ENCODE assay signal across 8 cellular contexts in the genomic region with DNA sequence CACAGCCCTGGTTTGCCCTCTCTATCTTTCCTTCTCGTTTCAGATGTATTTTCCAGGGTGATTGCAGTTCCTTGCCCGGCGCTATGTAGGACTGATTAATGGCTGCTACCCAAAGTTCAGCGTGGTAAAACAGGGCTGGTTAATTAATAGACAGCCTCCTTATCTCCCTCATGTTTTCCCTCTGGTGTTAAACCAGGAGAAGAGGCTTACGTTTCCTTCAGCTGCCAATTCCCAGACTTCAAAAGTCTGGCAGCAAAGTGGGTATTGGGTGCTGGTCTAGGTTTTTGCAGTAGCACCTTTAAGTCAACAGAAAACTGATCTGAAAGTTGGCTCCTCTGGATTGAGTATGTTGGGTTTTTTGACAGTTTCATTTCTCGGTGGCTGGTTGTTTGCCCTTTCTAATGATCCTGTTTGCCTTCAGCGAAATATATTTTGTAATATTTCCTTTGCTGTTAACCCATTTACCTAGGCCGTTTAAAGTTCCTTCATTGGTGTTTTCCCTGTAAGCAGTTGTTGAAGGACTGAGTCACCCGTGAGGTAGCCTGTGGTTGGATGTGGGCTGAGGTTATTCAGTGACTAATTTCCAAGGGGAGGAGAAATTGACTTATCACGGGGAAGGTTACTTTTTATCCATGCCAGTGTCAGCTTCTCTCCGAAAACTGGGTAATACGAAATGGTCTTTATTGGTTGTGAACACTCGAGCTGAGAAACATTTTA.
A peak's percentile ranks its signal among the peaks of the same experiment; 100 is the strongest.
DNase-seq lines count a peak whose midpoint lies in the region; ATAC-seq lines count a peak whose summit lies in the region.

No MANE protein-coding gene starts in this region.

- ATAC-seq in HG03095 (IDR thresholded peaks at IDR 0.05; ENCODE audit: unreplicated experiment) = peak; percentile 52

- peak overlapping the region in 3 of 7 experiments; percentile 0 to 39 (median 23) for H3K4me3 ChIP-seq in skin epidermis

- peak; percentile 10 to 48 for DNase-seq in stimulated activated CD4-positive, alpha-beta T cell treated with anti-CD3 and anti-CD28 coated beads, Interleukin-12 subunit alpha, Interleukin-12 subunit beta, amount 100 ng/mL, for 24 hours (ENCODE audit: low read depth in 2 of 2)
- DNase-seq in stimulated activated CD4-positive, alpha-beta T cell treated with anti-CD3 and anti-CD28 coated beads, Interleukin-12 subunit alpha, Interleukin-12 subunit beta, amount 100 ng/mL, for 4 hours = no peak
- peak; percentile 14 for DNase-seq in T-helper 22 cell (ENCODE audit: low read depth)
- peak; percentile 91 for DNase-seq in epithelial cell of prostate (ENCODE audit: low read depth, low spot score)
- no peak for DNase-seq in NCI-H128 (lab: John Stamatoyannopoulos, UW; ENCODE audit: unreplicated experiment)
- DNase-seq in activated CD4-positive, CD25-positive, alpha-beta regulatory T cell treated with anti-CD3 and anti-CD28 coated beads, Interleukin-2, amount 50 U/mL, for 72 hours = no peak

- H3K27ac ChIP-seq in epithelial cell of prostate (peak overlapping the region; percentile 95), skin epidermis (peak overlapping the region in 17 of 21 experiments; percentile 19 to 80 (median 53))

Comparison
In these comparisons a context has a peak if more than half of its experiments do, and no peak if none do; other contexts are left out.
1. DNase-seq: peak in stimulated activated CD4-positive, alpha-beta T cell treated with anti-CD3 and anti-CD28 coated beads, Interleukin-12 subunit alpha, Interleukin-12 subunit beta, amount 100 ng/mL, for 24 hours (2 of 2), T-helper 22 cell (single experiment) and epithelial cell of prostate (single experiment); none in stimulated activated CD4-positive, alpha-beta T cell treated with anti-CD3 and anti-CD28 coated beads, Interleukin-12 subunit alpha, Interleukin-12 subunit beta, amount 100 ng/mL, for 4 hours (single experiment), NCI-H128 (single experiment) and activated CD4-positive, CD25-positive, alpha-beta regulatory T cell treated with anti-CD3 and anti-CD28 coated beads, Interleukin-2, amount 50 U/mL, for 72 hours (single experiment).